Comparison of ENCODE assay signal across 9 cellular contexts in genomic region chr6:33592595-33593413, GRCh38. TPM values are rescaled to one million over a fixed set of nuclear protein-coding genes. Genes with fewer than 3 reads are reported as not detected.
DNase-seq lines count a peak whose midpoint lies in the region; ATAC-seq and TF ChIP-seq lines count a peak whose summit lies in the region.
"Had no signal": no experiment of that assay in that cellular context is flagged by ENCODE, and none has a peak within 500 bp of the region (broad histone marks: within the 10 kb centered on the region; RNA-seq: fewer than 3 reads in every experiment).

No MANE protein-coding gene starts in this region.

- no peak for TF ChIP-seq POLR2A in IMR-90 (IDR thresholded peaks at IDR 0.05; ENCODE audit: low read depth, low read length)

- H3K27me3 ChIP-seq in IMR-90 (ENCODE audit: control insufficient read depth, insufficient read depth, low read length) (no peaks in the 10 kb centered on the region), kidney epithelial cell (ENCODE audit: control insufficient read depth, insufficient read depth, low read length) (no peaks in the 10 kb centered on the region)

- H2AK9ac ChIP-seq in IMR-90 (replicated peaks; ENCODE audit: low read depth, low read length, poor library complexity), result peak overlapping the region; percentile 65

- no peaks in the 10 kb centered on the region for H3K79me1 ChIP-seq in IMR-90 (ENCODE audit: low read depth in 1 of 2, low read length in 2 of 2)

- no peak overlapping the region for H3K4me3 ChIP-seq in IMR-90 (ENCODE audit: insufficient read depth, low read depth, low read length)
- no peak overlapping the region for H3K4me3 ChIP-seq in kidney epithelial cell (ENCODE audit: low read depth, low read length)

- no peak overlapping the region for H3K18ac ChIP-seq in IMR-90 (ENCODE audit: low read depth, low read length)

- no peak overlapping the region for H2BK120ac ChIP-seq in IMR-90 (ENCODE audit: low read depth, low read length)

- intact Hi-C loops in IMR-90 (cut with micrococcal nuclease), result no loop called here
- intact Hi-C loops in activated naive CD4-positive, alpha-beta T cell treated with anti-CD3 and anti-CD28 coated beads for 36 hours (cut with micrococcal nuclease), result no loop called here

- H2BK20ac ChIP-seq in IMR-90 (ENCODE audit: low read depth, low read length), result no peak overlapping the region

- BruUV-seq in IMR-90 (replicated peaks; lab: Mats Ljungman, UMichigan), result no TSS peak

- no peak overlapping the region for H2BK5ac ChIP-seq in IMR-90 (ENCODE audit: low read depth, low read length, poor library complexity, severe bottlenecking)

- TF ChIP-seq RAD21 in IMR-90 (IDR thresholded peaks at IDR 0.05; ENCODE audit: low read length), result no peak

- WGBS in IMR-90 (ENCODE audit: extremely low coverage in 2 of 2, insufficient read length in 1 of 2), 2 experiments, result 41% methylated on average over 20 of the region's 57 CpGs; no CpG with 5 or more reads in 1 of the 2 experiments

- H3K36me3 ChIP-seq in IMR-90 (ENCODE audit: control insufficient read depth, insufficient read depth, low read length) (no peaks in the 10 kb centered on the region), kidney epithelial cell (ENCODE audit: control insufficient read depth, insufficient read depth, low read length) (no peaks in the 10 kb centered on the region)

- H3K4me1 Mint-ChIP-seq in activated naive CD4-positive, alpha-beta T cell treated with anti-CD3 and anti-CD28 coated beads for 36 hours (ENCODE audit: low read depth), result peaks cover 44% of the 10 kb centered on the region
- H3K4me1 Mint-ChIP-seq in type B pancreatic cell (ENCODE audit: unreplicated experiment), result peaks cover 23% of the 10 kb centered on the region

- dilution Hi-C loops in IMR-90 (cut with HindIII; ENCODE audit: low sequenced_read_pairs, unreplicated experiment), result no loop called here

- no peaks in the 10 kb centered on the region for H3K36me3 Mint-ChIP-seq in activated naive CD4-positive, alpha-beta T cell treated with anti-CD3 and anti-CD28 coated beads for 36 hours (ENCODE audit: low read depth)
- H3K36me3 Mint-ChIP-seq in type B pancreatic cell, result no peaks in the 10 kb centered on the region

- DNase-seq in GM19238 (ENCODE audit: insufficient read length, low spot score) (peak; percentile 72), IMR-90 (no peak), kidney epithelial cell (ENCODE audit: low read depth) (peak; percentile 28), type B pancreatic cell (ENCODE audit: extremely low spot score, unreplicated experiment) (no peak), mesenteric fat pad (ENCODE audit: low spot score) (no peak), occipital lobe (lab: John Stamatoyannopoulos, UW) (no peak), NCI-H1436 treated with DMSO at 0.1 percent for 48 hours (lab: John Stamatoyannopoulos, UW) (no peak)
- DNase-seq in activated naive CD4-positive, alpha-beta T cell treated with anti-CD3 and anti-CD28 coated beads for 36 hours, result peak; percentile 61

- H4K5ac ChIP-seq in IMR-90 (ENCODE audit: low read depth, low read length), result no peak overlapping the region

- no peak overlapping the region for H2BK15ac ChIP-seq in IMR-90 (ENCODE audit: low read depth, low read length)

- H3K14ac ChIP-seq in IMR-90 (replicated peaks; ENCODE audit: low read depth, low read length), result no peak overlapping the region

- H3K56ac ChIP-seq in IMR-90 (ENCODE audit: extremely low read depth, insufficient read depth, low read length), result no peak overlapping the region

- peak overlapping the region; percentile 62 for H3K4me3 Mint-ChIP-seq in activated naive CD4-positive, alpha-beta T cell treated with anti-CD3 and anti-CD28 coated beads for 36 hours
- peak overlapping the region; percentile 57 for H3K4me3 Mint-ChIP-seq in type B pancreatic cell

- POLR2A ChIA-PET in IMR-90 (lab: Charles Lee; ENCODE audit: unreplicated experiment), result interaction anchor here (0.6 kb wide), 1 partner anchor 139 kb away, joined by 5 read pairs; the partner anchor contains the start of gene ZBTB9

- peaks cover 15% of the 10 kb centered on the region for H3K4me1 ChIP-seq in IMR-90 (ENCODE audit: control insufficient read depth, insufficient read depth, low read length)

- no peak overlapping the region for H3K4me2 ChIP-seq in IMR-90 (ENCODE audit: low read depth, low read length)
- H3K4me2 ChIP-seq: KMS-11 had no signal

- H4K91ac ChIP-seq in IMR-90 (ENCODE audit: insufficient read depth, low read depth, low read length), result no peak overlapping the region

- no peaks in the 10 kb centered on the region for H4K20me1 ChIP-seq in IMR-90 (ENCODE audit: insufficient read depth, low read length)

- no peak overlapping the region for H3K9ac ChIP-seq in IMR-90 (ENCODE audit: low read depth, low read length)
- H3K9ac ChIP-seq: KMS-11 had no signal

- no peak overlapping the region for H3K4ac ChIP-seq in IMR-90 (ENCODE audit: low read depth, low read length)

- no peaks in the 10 kb centered on the region for H3K9me3 Mint-ChIP-seq in activated naive CD4-positive, alpha-beta T cell treated with anti-CD3 and anti-CD28 coated beads for 36 hours
- H3K9me3 Mint-ChIP-seq in type B pancreatic cell, result no peaks in the 10 kb centered on the region

- H3K9me1 ChIP-seq in IMR-90 (ENCODE audit: insufficient read depth, low read length), result peaks cover 14% of the 10 kb centered on the region

- H3K9me3 ChIP-seq in IMR-90 (ENCODE audit: control insufficient read depth, insufficient read depth, low read length), result no peaks in the 10 kb centered on the region

- H4K8ac ChIP-seq in IMR-90 (ENCODE audit: low read depth in 2 of 2, low read length in 2 of 2), result no peak overlapping the region

- peak overlapping the region; percentile 19 for H3K27ac Mint-ChIP-seq in activated naive CD4-positive, alpha-beta T cell treated with anti-CD3 and anti-CD28 coated beads for 36 hours
- H3K27ac Mint-ChIP-seq in type B pancreatic cell, result peak overlapping the region; percentile 73

- H3K23ac ChIP-seq in IMR-90 (ENCODE audit: low read depth, low read length), result no peak overlapping the region

- in situ Hi-C loops in IMR-90 (cut with MboI; ENCODE audit: low sequenced_read_pairs), result no loop called here

- no peak for ATAC-seq in IMR-90 (ENCODE audit: low read depth)

- CTCF ChIA-PET in IMR-90 (lab: Yijun Ruan, JAX), result no interaction called here
- CTCF ChIA-PET in activated naive CD4-positive, alpha-beta T cell treated with anti-CD3 and anti-CD28 coated beads for 36 hours (lab: Charles Lee), result interaction anchor here (0.7 to 1.9 kb wide), 4 partner anchors 12 to 169 kb away, joined by 3 to 15 read pairs (median 4); partner anchors contain the start of gene BAK1

- TF ChIP-seq CTCF in IMR-90 (conservative IDR thresholded peaks at IDR 0.05; ENCODE audit: low read depth, low read length), result no peak
- TF ChIP-seq CTCF in kidney epithelial cell (IDR thresholded peaks at IDR 0.05; ENCODE audit: insufficient read depth, low read length, poor library complexity, severe bottlenecking), result no peak
- no peak for TF ChIP-seq CTCF in type B pancreatic cell (conservative IDR thresholded peaks at IDR 0.05)

- H3K27me3 Mint-ChIP-seq in activated naive CD4-positive, alpha-beta T cell treated with anti-CD3 and anti-CD28 coated beads for 36 hours (ENCODE audit: low read depth), result no peaks in the 10 kb centered on the region
- no peaks in the 10 kb centered on the region for H3K27me3 Mint-ChIP-seq in type B pancreatic cell

- H3K27ac ChIP-seq in IMR-90 (ENCODE audit: insufficient read depth, low read length), result no peak overlapping the region
- H3K27ac ChIP-seq: KMS-11 had no signal

- H2AFZ ChIP-seq in IMR-90 (replicated peaks; ENCODE audit: low read length, poor library complexity), result peak overlapping the region; percentile 81

- H2AK5ac ChIP-seq in IMR-90 (ENCODE audit: low read depth, low read length), result no peak overlapping the region

TF ChIP-seq in IMR-90, 13 proteins besides CTCF, POLR2A, EP300 and RAD21 (continues in another document):
- no peak for TF ChIP-seq CHD1 (IDR thresholded peaks at IDR 0.05; ENCODE audit: low read depth, low read length)
- no peak for TF ChIP-seq CEBPB (IDR thresholded peaks at IDR 0.05; ENCODE audit: low read depth, low read length)
- TF ChIP-seq RCOR1 (IDR thresholded peaks at IDR 0.05; ENCODE audit: insufficient replicate concordance, low read length), result no peak
- TF ChIP-seq BHLHE40 (IDR thresholded peaks at IDR 0.05; ENCODE audit: low read depth, low read length), result no peak
- TF ChIP-seq USF2 (IDR thresholded peaks at IDR 0.05; ENCODE audit: low read depth, low read length), result no peak
- TF ChIP-seq MAZ (IDR thresholded peaks at IDR 0.05; ENCODE audit: borderline replicate concordance, low read depth, low read length), result no peak

RNA-seq across cellular contexts. Expression of gene BAK1, which starts 12.7 kb away (rescaled TPM):
- total RNA-seq in IMR-90 (2012; rRNA removed) (12.0 and 12.5 TPM in 2 replicates), kidney epithelial cell (21.7 and 23.9 TPM in 2 replicates), type B pancreatic cell (ENCODE audit: low replicate concordance) (27.3 and 37.0 TPM in 2 replicates), mesenteric fat pad (15.2 TPM), occipital lobe (3.7 TPM)
- polyA plus RNA-seq in IMR-90 (2012; rRNA removed), result 18.2 and 19.0 TPM in 2 replicates
- polyA plus RNA-seq in IMR-90 (2012; cell fraction: cytosol; rRNA removed), result 10.5 and 18.3 TPM in 2 replicates
- 14.4 and 24.2 TPM in 2 replicates for polyA plus RNA-seq in IMR-90 (2012; cell fraction: nucleus; rRNA removed; ENCODE audit: low replicate concordance)
- total RNA-seq in activated naive CD4-positive, alpha-beta T cell treated with anti-CD3 and anti-CD28 coated beads for 36 hours, result 10 to 100 TPM; 38.3 to 41.1 TPM

RNA-seq across cellular contexts. Expression of gene ITPR3, which starts 28.3 kb away (rescaled TPM):
- total RNA-seq in IMR-90 (2012; rRNA removed) (1.6 and 1.7 TPM in 2 replicates), kidney epithelial cell (147 and 176 TPM in 2 replicates), type B pancreatic cell (ENCODE audit: low replicate concordance) (24.6 and 56.1 TPM in 2 replicates), mesenteric fat pad (18.5 TPM), occipital lobe (0.78 TPM)
- 3.7 and 4.1 TPM in 2 replicates for polyA plus RNA-seq in IMR-90 (2012; rRNA removed)
- polyA plus RNA-seq in IMR-90 (2012; cell fraction: cytosol; rRNA removed), result 1.3 and 3.6 TPM in 2 replicates
- 20.9 and 27.8 TPM in 2 replicates for polyA plus RNA-seq in IMR-90 (2012; cell fraction: nucleus; rRNA removed; ENCODE audit: low replicate concordance)
- 10 to 100 TPM; 34.8 to 35.1 TPM for total RNA-seq in activated naive CD4-positive, alpha-beta T cell treated with anti-CD3 and anti-CD28 coated beads for 36 hours

Comparison
In these comparisons a context has a peak if more than half of its experiments do, and no peak if none do; other contexts are left out.
1. DNase-seq: peak in GM19238 (single experiment), activated naive CD4-positive, alpha-beta T cell treated with anti-CD3 and anti-CD28 coated beads for 36 hours (single experiment) and kidney epithelial cell (single experiment); none in IMR-90 (single experiment), type B pancreatic cell (single experiment), mesenteric fat pad (single experiment), occipital lobe (single experiment) and NCI-H1436 treated with DMSO at 0.1 percent for 48 hours (single experiment).